Comparison of ENCODE assay signal across 10 cellular contexts in the genomic region with DNA sequence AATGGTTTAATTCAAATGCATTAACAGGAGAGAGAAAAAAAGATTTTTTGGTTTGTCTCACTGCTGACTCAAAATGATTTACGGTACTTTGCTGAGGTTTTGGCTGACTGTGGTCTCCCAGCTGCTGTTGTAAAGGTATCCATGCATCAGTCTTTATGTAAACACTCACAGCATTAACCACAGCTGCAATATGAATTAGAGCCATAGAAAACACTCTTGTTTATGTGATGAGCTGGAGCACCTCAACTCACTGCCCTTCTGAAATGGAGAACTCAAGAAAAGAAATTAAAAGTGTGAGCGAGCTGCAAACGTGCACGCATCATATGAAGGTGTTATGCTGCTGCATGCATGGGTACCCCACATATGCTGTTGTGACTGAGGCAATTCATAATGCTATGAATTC.
DNase-seq lines count a peak whose midpoint lies in the region; ATAC-seq and TF ChIP-seq lines count a peak whose summit lies in the region.
"Had no signal": no experiment of that assay in that cellular context is flagged by ENCODE, and none has a peak within 500 bp of the region (broad histone marks: within the 10 kb centered on the region; RNA-seq: fewer than 3 reads in every experiment).

No MANE protein-coding gene starts in this region.

- H3K4me1 Mint-ChIP-seq in activated T-cell treated with anti-CD3 and anti-CD28 coated beads, Interleukin-2, amount 50 U/mL, for 24 hours (ENCODE audit: low read depth): no peaks in the 10 kb centered on the region
- H3K4me1 Mint-ChIP-seq: activated naive CD8-positive, alpha-beta T cell treated with anti-CD3 and anti-CD28 coated beads, Interleukin-2, amount 10 ng/mL, durations not matched to agents 7 days and 5 days had no signal

- peak; percentile 88 for DNase-seq in M059J (ENCODE audit: low read depth)
- DNase-seq in kidney glomerular epithelial cell (lab: John Stamatoyannopoulos, UW): peak; percentile 20
- no peak for DNase-seq in hepatic stellate cell (ENCODE audit: low spot score)
- no peak for DNase-seq in activated T-cell treated with anti-CD3 and anti-CD28 coated beads, Interleukin-2, amount 50 U/mL, for 24 hours
- no peak for DNase-seq in dedifferentiated amniotic fluid mesenchymal stem cell (ENCODE audit: extremely low spot score)
- no peak for DNase-seq in retina
- DNase-seq: activated naive CD8-positive, alpha-beta T cell treated with anti-CD3 and anti-CD28 coated beads, Interleukin-2, amount 10 ng/mL, durations not matched to agents 7 days and 5 days; T1000 had no signal

- no peak overlapping the region for H3K4me3 Mint-ChIP-seq in activated T-cell treated with anti-CD3 and anti-CD28 coated beads, Interleukin-2, amount 50 U/mL, for 24 hours
- H3K4me3 Mint-ChIP-seq: activated naive CD8-positive, alpha-beta T cell treated with anti-CD3 and anti-CD28 coated beads, Interleukin-2, amount 10 ng/mL, durations not matched to agents 7 days and 5 days had no signal

- peak; percentile 85 for ATAC-seq in GM18519 (IDR thresholded peaks at IDR 0.05; ENCODE audit: low FRiP score, unreplicated experiment)

- H3K27ac Mint-ChIP-seq in activated T-cell treated with anti-CD3 and anti-CD28 coated beads, Interleukin-2, amount 50 U/mL, for 24 hours: no peak overlapping the region
- H3K27ac Mint-ChIP-seq: activated naive CD8-positive, alpha-beta T cell treated with anti-CD3 and anti-CD28 coated beads, Interleukin-2, amount 10 ng/mL, durations not matched to agents 7 days and 5 days had no signal

- H3K27me3 Mint-ChIP-seq in activated T-cell treated with anti-CD3 and anti-CD28 coated beads, Interleukin-2, amount 50 U/mL, for 24 hours: peaks cover 3% of the 10 kb centered on the region
- H3K27me3 Mint-ChIP-seq: activated naive CD8-positive, alpha-beta T cell treated with anti-CD3 and anti-CD28 coated beads, Interleukin-2, amount 10 ng/mL, durations not matched to agents 7 days and 5 days had no signal

- H3K27ac ChIP-seq in HEK293 (ENCODE audit: extremely low read depth, low read depth, low read length): no peak overlapping the region

- no peaks in the 10 kb centered on the region for H3K36me3 Mint-ChIP-seq in activated T-cell treated with anti-CD3 and anti-CD28 coated beads, Interleukin-2, amount 50 U/mL, for 24 hours (ENCODE audit: low read depth)
- H3K36me3 Mint-ChIP-seq: activated naive CD8-positive, alpha-beta T cell treated with anti-CD3 and anti-CD28 coated beads, Interleukin-2, amount 10 ng/mL, durations not matched to agents 7 days and 5 days had no signal

- H3K9me3 ChIP-seq in HEK293 (ENCODE audit: control insufficient read depth, insufficient read depth, low read depth, low read length): no peaks in the 10 kb centered on the region

- H3K4me3 ChIP-seq in HEK293 (ENCODE audit: low read depth, low read length): no peak overlapping the region

- CTCF ChIA-PET in HEK293 (lab: Yijun Ruan, JAX): no interaction called here

- no peaks in the 10 kb centered on the region for H3K9me3 Mint-ChIP-seq in activated T-cell treated with anti-CD3 and anti-CD28 coated beads, Interleukin-2, amount 50 U/mL, for 24 hours
- H3K9me3 Mint-ChIP-seq: activated naive CD8-positive, alpha-beta T cell treated with anti-CD3 and anti-CD28 coated beads, Interleukin-2, amount 10 ng/mL, durations not matched to agents 7 days and 5 days had no signal

- H3K36me3 ChIP-seq in HEK293 (ENCODE audit: control insufficient read depth in 2 of 2, insufficient read depth in 1 of 2, low read length in 2 of 2): no peaks in the 10 kb centered on the region

- POLR2A ChIA-PET in HEK293 (lab: Yijun Ruan, JAX): no interaction called here

- no peaks in the 10 kb centered on the region; the same call in 1 of the 2 replicates for H3K4me1 ChIP-seq in HEK293 (ENCODE audit: control insufficient read depth, insufficient read depth, low read length)

- no peak for TF ChIP-seq CTCF in HEK293 (tag by site-specific recombination; IDR thresholded peaks at IDR 0.05)

TF ChIP-seq in HEK293, 187 proteins besides CTCF, POLR2A, EP300 and RAD21:
- TF ChIP-seq MEIS1 (CRISPR knock-in tag; IDR thresholded peaks at IDR 0.05; ENCODE audit: borderline replicate concordance): peak; percentile 53; the same call in 1 of the 2 replicates
- TF ChIP-seq ZNF37A (tag by site-specific recombination; IDR thresholded peaks at IDR 0.05): no peak

Comparison
In these comparisons a context has a peak if more than half of its experiments do, and no peak if none do; other contexts are left out.
1. DNase-seq: peak in M059J (single experiment) and kidney glomerular epithelial cell (single experiment); none in hepatic stellate cell (single experiment), activated T-cell treated with anti-CD3 and anti-CD28 coated beads, Interleukin-2, amount 50 U/mL, for 24 hours (single experiment), dedifferentiated amniotic fluid mesenchymal stem cell (single experiment) and retina (single experiment).